In genomic region chr22:20546541-20546950, GRCh38 we compare ENCODE assay signal across 23 cellular contexts. TPM values are rescaled to one million over a fixed set of nuclear protein-coding genes. Genes with fewer than 3 reads are reported as not detected.
DNase-seq lines count a peak whose midpoint lies in the region; ATAC-seq and TF ChIP-seq lines count a peak whose summit lies in the region.
"Had no signal": no experiment of that assay in that cellular context is flagged by ENCODE, and none has a peak within 500 bp of the region (broad histone marks: within the 10 kb centered on the region; RNA-seq: fewer than 3 reads in every experiment).

No MANE protein-coding gene starts in this region.

- no peak overlapping the region for H3K9ac ChIP-seq in skeletal muscle satellite cell (ENCODE audit: low read depth, low read length)

- H3K27me3 ChIP-seq in GM23338 (ENCODE audit: insufficient read depth) (no peaks in the 10 kb centered on the region), skeletal muscle satellite cell (ENCODE audit: control insufficient read depth, insufficient read depth, low read length) (no peaks in the 10 kb centered on the region), foreskin keratinocyte (no peaks in the 10 kb centered on the region)
- H3K27me3 ChIP-seq: ascending aorta, colonic mucosa, pancreas had no signal

- H3K27ac Mint-ChIP-seq in GM23338: 0 out of 2 replicates have a peak overlapping the region, but pooled peaks have one; percentile 75
- H3K27ac Mint-ChIP-seq in effector memory CD8-positive, alpha-beta T cell: peak overlapping the region; percentile 85 to 91
- H3K27ac Mint-ChIP-seq: activated CD4-positive, alpha-beta memory T cell treated with anti-CD3 and anti-CD28 coated beads for 36 hours had no signal

- peaks cover 31% of the 10 kb centered on the region for H3K36me3 Mint-ChIP-seq in GM23338 (ENCODE audit: low read depth)
- peaks cover 56% of the 10 kb centered on the region for H3K36me3 Mint-ChIP-seq in effector memory CD8-positive, alpha-beta T cell (ENCODE audit: insufficient read depth)

- H3K79me2 ChIP-seq in GM23338 (replicated peaks; ENCODE audit: insufficient read depth): peaks cover 49% of the 10 kb centered on the region

- intact Hi-C loops in cardiac septum (cut with DNase I): no loop called here

- TF ChIP-seq CTCF in GM23338 (conservative IDR thresholded peaks at IDR 0.05; ENCODE audit: low read depth in 2 of 2): no peak
- TF ChIP-seq CTCF in foreskin keratinocyte (conservative IDR thresholded peaks at IDR 0.05): no peak

- H3K27me3 Mint-ChIP-seq in GM23338 (ENCODE audit: insufficient read depth, low read depth, poor library complexity): peaks cover 11% of the 10 kb centered on the region
- H3K27me3 Mint-ChIP-seq in effector memory CD8-positive, alpha-beta T cell: no peaks in the 10 kb centered on the region
- H3K27me3 Mint-ChIP-seq: activated CD4-positive, alpha-beta memory T cell treated with anti-CD3 and anti-CD28 coated beads for 36 hours had no signal

- no peaks in the 10 kb centered on the region for H3K9me3 Mint-ChIP-seq in GM23338
- no peaks in the 10 kb centered on the region for H3K9me3 Mint-ChIP-seq in effector memory CD8-positive, alpha-beta T cell
- H3K9me3 Mint-ChIP-seq: activated CD4-positive, alpha-beta memory T cell treated with anti-CD3 and anti-CD28 coated beads for 36 hours had no signal

- no peak overlapping the region for H3K4me3 Mint-ChIP-seq in GM23338
- peak overlapping the region in 1 of 2 donors; percentile 40 for H3K4me3 Mint-ChIP-seq in effector memory CD8-positive, alpha-beta T cell
- H3K4me3 Mint-ChIP-seq: activated CD4-positive, alpha-beta memory T cell treated with anti-CD3 and anti-CD28 coated beads for 36 hours had no signal

- no peak overlapping the region for H3K4me3 ChIP-seq in GM23338
- H3K4me3 ChIP-seq in skeletal muscle satellite cell (ENCODE audit: low read length): no peak overlapping the region
- H3K4me3 ChIP-seq: ascending aorta, colonic mucosa, HAP-1, pancreas, skin epidermis had no signal

- no peaks in the 10 kb centered on the region for H3F3A ChIP-seq in GM23338 (replicated peaks; ENCODE audit: low read depth)

- ATAC-seq in GM23338: no peak
- ATAC-seq in effector memory CD8-positive, alpha-beta T cell (replicated peaks): no peak
- no peak for ATAC-seq in foreskin keratinocyte
- ATAC-seq: left lobe of liver, pancreas had no signal

- peaks cover 31% of the 10 kb centered on the region for H3K4me1 Mint-ChIP-seq in GM23338
- H3K4me1 Mint-ChIP-seq in effector memory CD8-positive, alpha-beta T cell (ENCODE audit: low read depth in 2 of 2): peaks cover 51 to 64% of the 10 kb centered on the region in 2 donors

- peaks cover 15% of the 10 kb centered on the region for H4K20me1 ChIP-seq in GM23338 (replicated peaks; ENCODE audit: insufficient read depth)

- DNase-seq in NCI-H2171 treated with DMSO at 0.1 percent for 48 hours (lab: John Stamatoyannopoulos, UW) (peak; percentile 52), NCI-H2171 (lab: John Stamatoyannopoulos, UW) (no peak), GM23338 (ENCODE audit: low spot score) (no peak), foreskin keratinocyte (no peak), NCI-H1694 (lab: John Stamatoyannopoulos, UW) (no peak), cardiac septum (ENCODE audit: low spot score) (no peak)
- DNase-seq in effector memory CD8-positive, alpha-beta T cell: no peak
- DNase-seq: 8988T; activated CD4-positive, alpha-beta memory T cell treated with anti-CD3 and anti-CD28 coated beads for 36 hours; colonic mucosa; DND-41; foreskin fibroblast; KG1; NCI-H1092; pancreas; stimulated activated CD4-positive, alpha-beta T cell treated with anti-CD3 and anti-CD28 coated beads, Interleukin-4, amount 100 ng/mL, for 4 hours; stimulated activated CD8-positive, alpha-beta memory T cell treated with anti-CD3 and anti-CD28 coated beads, Interleukin-4, amount 100 ng/mL, for 48 hours had no signal

- H3K9me2 ChIP-seq in GM23338 (ENCODE audit: insufficient read depth): no peaks in the 10 kb centered on the region

- H3K27ac ChIP-seq in GM23338 (ENCODE audit: low read depth) (no peak overlapping the region), foreskin keratinocyte (no peak overlapping the region)
- H3K27ac ChIP-seq: C4-2B, colonic mucosa, pancreas had no signal

- no peaks in the 10 kb centered on the region for H3K9me3 ChIP-seq in skeletal muscle satellite cell (replicated peaks; ENCODE audit: low read length)
- H3K9me3 ChIP-seq: ascending aorta, colonic mucosa, HAP-1, pancreas had no signal

- H3K36me3 ChIP-seq in GM23338 (ENCODE audit: insufficient read depth) (peaks cover 3% of the 10 kb centered on the region; the same call in 1 of the 2 replicates), skeletal muscle satellite cell (ENCODE audit: insufficient read depth, low read length) (peaks cover 16% of the 10 kb centered on the region)
- H3K36me3 ChIP-seq: colonic mucosa, pancreas had no signal

- no peak overlapping the region for H3K4me2 ChIP-seq in GM23338
- peak overlapping the region; percentile 44 for H3K4me2 ChIP-seq in skeletal muscle satellite cell (ENCODE audit: low read length)

- no peak overlapping the region for H2AFZ ChIP-seq in GM23338

- peaks cover 4% of the 10 kb centered on the region; the same call in 1 of the 2 replicates for H3K4me1 ChIP-seq in GM23338 (ENCODE audit: insufficient read depth)
- peaks cover 55% of the 10 kb centered on the region for H3K4me1 ChIP-seq in skeletal muscle satellite cell (ENCODE audit: control insufficient read depth, insufficient read depth, low read length)
- no peaks in the 10 kb centered on the region for H3K4me1 ChIP-seq in foreskin keratinocyte
- H3K4me1 ChIP-seq: colonic mucosa, HAP-1 had no signal

TF ChIP-seq in GM23338, 12 proteins besides CTCF, POLR2A, EP300 and RAD21 (continues in another document):
- TF ChIP-seq POLR2AphosphoS5 (IDR thresholded peaks at IDR 0.05; ENCODE audit: low read depth) (no peak), NANOG (IDR thresholded peaks at IDR 0.05; ENCODE audit: borderline replicate concordance) (no peak), ZNF114 (CRISPR knock-in tag; IDR thresholded peaks at IDR 0.05) (no peak), EZH2 (IDR thresholded peaks at IDR 0.05; ENCODE audit: low read depth, unreplicated experiment) (no peak), ZNF331 (CRISPR knock-in tag; IDR thresholded peaks at IDR 0.05; ENCODE audit: low read depth) (no peak), ETS1 (IDR thresholded peaks at IDR 0.05) (no peak), STAT1 (IDR thresholded peaks at IDR 0.05; ENCODE audit: unreplicated experiment) (no peak), JUNB (IDR thresholded peaks at IDR 0.05; ENCODE audit: unreplicated experiment) (no peak), REST (IDR thresholded peaks at IDR 0.05; ENCODE audit: unreplicated experiment) (no peak), CREB1 (CRISPR knock-in tag; IDR thresholded peaks at IDR 0.05; ENCODE audit: low read depth) (no peak)

RNA-seq across cellular contexts. Expression of gene MED15, which starts 39.1 kb away (rescaled TPM):
- 32.0 and 43.5 TPM in 2 replicates for total RNA-seq in GM23338 (2014; rRNA removed; shearing (Covaris generic))
- polyA plus RNA-seq in GM23338 (2016; fragmentation: Nextera tagmentation; extraction: Ambion mirVana) (27.7 and 29.2 TPM in 2 replicates), foreskin keratinocyte (60.0 and 71.4 TPM in 2 replicates)
- total RNA-seq in skeletal muscle satellite cell (2012; rRNA removed): 43.3 and 49.1 TPM in 2 replicates
- total RNA-seq in foreskin keratinocyte (49.3 and 61.4 TPM in 2 replicates), cardiac septum (43.9 TPM)

RNA-seq across cellular contexts. Expression of gene KLHL22, which starts 51.0 kb away (rescaled TPM):
- 12.1 and 16.0 TPM in 2 replicates for total RNA-seq in GM23338 (2014; rRNA removed; shearing (Covaris generic))
- 2.4 and 2.8 TPM in 2 replicates for polyA plus RNA-seq in GM23338 (2016; fragmentation: Nextera tagmentation; extraction: Ambion mirVana)
- 14.7 and 18.1 TPM in 2 replicates for total RNA-seq in skeletal muscle satellite cell (2012; rRNA removed)
- total RNA-seq in foreskin keratinocyte: 12.4 and 14.3 TPM in 2 replicates
- polyA plus RNA-seq in foreskin keratinocyte: 10.7 and 12.5 TPM in 2 replicates
- 16.8 TPM for total RNA-seq in cardiac septum
